ENCODE assay signal across 9 cellular contexts in genomic region chr7:78226059-78226658, GRCh38.
DNase-seq lines count a peak whose midpoint lies in the region; ATAC-seq and TF ChIP-seq lines count a peak whose summit lies in the region.
"Had no signal": no experiment of that assay in that cellular context is flagged by ENCODE, and none has a peak within 500 bp of the region (broad histone marks: within the 10 kb centered on the region; RNA-seq: fewer than 3 reads in every experiment).

No MANE protein-coding gene starts in this region.

- no peaks in the 10 kb centered on the region for H3K27me3 ChIP-seq in SJCRH30

- H3K36me3 ChIP-seq in SJCRH30: no peaks in the 10 kb centered on the region

- ATAC-seq in GM19023 (IDR thresholded peaks at IDR 0.05; ENCODE audit: unreplicated experiment) (no peak), HG03135 (IDR thresholded peaks at IDR 0.05; ENCODE audit: unreplicated experiment) (no peak), HG03108 (IDR thresholded peaks at IDR 0.05; ENCODE audit: unreplicated experiment) (no peak)

- H3K4me1 ChIP-seq in SJCRH30: no peaks in the 10 kb centered on the region

- no peak overlapping the region for H3K4me3 ChIP-seq in SJCRH30
- H3K4me3 ChIP-seq in foreskin fibroblast (ENCODE audit: low read depth in 1 of 2, low read length in 2 of 2): no peak overlapping the region

- DNase-seq in DMS53 (lab: John Stamatoyannopoulos, UW): peak; percentile 80
- DNase-seq in HT1080 (ENCODE audit: low read depth): peak; percentile 37
- DNase-seq in SJCRH30: peak; percentile 59 to 77
- peak in 1 of 2 donors; percentile 68 for DNase-seq in foreskin fibroblast
- DNase-seq in stimulated activated CD4-positive, alpha-beta T cell treated with anti-CD3 and anti-CD28 coated beads, Interleukin-1b, Interleukin-23, amount 100 ng/mL, for 48 hours: peak; percentile 42
- DNase-seq: naive B cell had no signal

- peak; percentile 55 for TF ChIP-seq CTCF in foreskin fibroblast (IDR thresholded peaks at IDR 0.05; ENCODE audit: low read depth, low read length)

- no peaks in the 10 kb centered on the region for H3K9me3 ChIP-seq in SJCRH30 (replicated peaks)

- no peak overlapping the region for H3K27ac ChIP-seq in SJCRH30
